In the genomic region with DNA sequence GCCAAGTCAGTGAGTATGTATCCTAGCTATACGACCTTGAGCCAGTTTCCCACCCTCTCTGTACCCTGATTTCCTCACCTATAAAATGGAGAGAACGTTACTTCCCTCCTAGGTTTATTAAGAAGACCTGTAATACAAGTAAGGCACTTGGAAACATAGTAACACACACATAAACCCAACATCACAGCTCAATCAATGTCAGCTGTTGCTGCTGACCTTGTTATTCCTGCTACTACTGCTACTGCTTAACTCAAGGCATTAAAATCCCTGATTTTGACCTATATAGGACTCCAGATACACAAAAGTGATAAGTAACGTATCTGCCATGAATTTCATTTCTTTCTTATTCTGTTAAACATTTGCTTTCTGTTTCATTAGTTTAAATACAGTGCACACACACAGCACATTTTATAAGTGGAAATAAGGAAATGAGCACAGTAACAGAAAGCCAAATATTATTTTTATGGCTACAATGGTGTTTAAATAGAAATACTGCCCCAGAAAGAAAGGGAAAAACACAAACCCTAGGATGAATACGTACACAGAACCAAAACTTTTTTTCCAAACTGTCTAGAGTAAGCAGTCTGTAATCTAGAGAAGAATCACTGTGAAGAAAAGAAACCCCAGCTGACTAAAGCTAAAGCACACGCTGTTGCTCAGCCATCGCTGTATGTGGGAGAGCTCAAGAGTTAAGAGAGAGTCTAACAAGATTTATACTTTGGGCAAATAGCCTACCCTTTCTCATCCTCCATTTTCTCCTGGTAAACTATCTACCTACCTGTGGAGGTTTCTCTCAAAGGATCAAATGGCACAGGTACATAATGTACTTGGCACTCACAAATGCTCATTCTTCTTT, we compare ENCODE assay signal across 22 cellular contexts. TPM values are rescaled to one million over a fixed set of nuclear protein-coding genes. Genes with fewer than 3 reads are reported as not detected.
A peak's percentile ranks its signal among the peaks of the same experiment; 100 is the strongest.
DNase-seq lines count a peak whose midpoint lies in the region; ATAC-seq and TF ChIP-seq lines count a peak whose summit lies in the region.
"Had no signal": no experiment of that assay in that cellular context is flagged by ENCODE, and none has a peak within 500 bp of the region (broad histone marks: within the 10 kb centered on the region; RNA-seq: fewer than 3 reads in every experiment).

No MANE protein-coding gene starts in this region.

- no peak overlapping the region for H3K4me3 Mint-ChIP-seq in T-helper 2 cell treated with Interferon-gamma antibody and Interleukin-4, amounts not matched to agents 5 μg/mL and 100 μg/mL, for 36 hours
- H3K4me3 Mint-ChIP-seq in central memory CD8-positive, alpha-beta T cell: no peak overlapping the region
- H3K4me3 Mint-ChIP-seq: activated CD4-positive, alpha-beta memory T cell treated with anti-CD3 and anti-CD28 coated beads for 36 hours; activated naive CD8-positive, alpha-beta T cell; activated T-cell treated with anti-CD3 and anti-CD28 coated beads, Interleukin-2, amount 50 U/mL, for 24 hours; CD14-positive monocyte had no signal

- H3K4me1 ChIP-seq in mucosa of descending colon (ENCODE audit: low read depth) (peaks cover 35% of the 10 kb centered on the region), transverse colon (peaks cover 5 to 50% (median 22%) of the 10 kb centered on the region in 4 donors)
- H3K4me1 ChIP-seq: breast epithelium had no signal

- H3K4me1 Mint-ChIP-seq in T-helper 2 cell treated with Interferon-gamma antibody and Interleukin-4, amounts not matched to agents 5 μg/mL and 100 μg/mL, for 36 hours (ENCODE audit: low read depth): peaks cover 5% of the 10 kb centered on the region
- H3K4me1 Mint-ChIP-seq in central memory CD8-positive, alpha-beta T cell: peaks cover 6% of the 10 kb centered on the region

- no peak overlapping the region for H3K4me3 ChIP-seq in mucosa of descending colon
- peak overlapping the region in 1 of 4 donors; percentile 2 for H3K4me3 ChIP-seq in transverse colon
- H3K4me3 ChIP-seq: breast epithelium, GM23248, ovary, skin epidermis had no signal

- TF ChIP-seq POLR2A in transverse colon (IDR thresholded peaks at IDR 0.05): no peak

- H3K27ac ChIP-seq in transverse colon: peak overlapping the region; percentile 47 to 77 (median 64)
- H3K27ac ChIP-seq: breast epithelium, GM23248, ovary, RWPE1, WERI-Rb-1 had no signal

- no peaks in the 10 kb centered on the region for H3K9me3 Mint-ChIP-seq in T-helper 2 cell treated with Interferon-gamma antibody and Interleukin-4, amounts not matched to agents 5 μg/mL and 100 μg/mL, for 36 hours
- no peaks in the 10 kb centered on the region for H3K9me3 Mint-ChIP-seq in central memory CD8-positive, alpha-beta T cell
- H3K9me3 Mint-ChIP-seq: activated CD4-positive, alpha-beta memory T cell treated with anti-CD3 and anti-CD28 coated beads for 36 hours; activated T-cell treated with anti-CD3 and anti-CD28 coated beads, Interleukin-2, amount 50 U/mL, for 24 hours; CD14-positive monocyte had no signal

- ATAC-seq in central memory CD8-positive, alpha-beta T cell (replicated peaks; ENCODE audit: extremely low read depth, poor library complexity, severe bottlenecking): no peak
- ATAC-seq in mucosa of descending colon: peak; percentile 74

- TF ChIP-seq CTCF in mucosa of descending colon (IDR thresholded peaks at IDR 0.05) (no peak), transverse colon (IDR thresholded peaks at IDR 0.05) (no peak)

- H3K36me3 ChIP-seq in mucosa of descending colon (ENCODE audit: low read depth) (no peaks in the 10 kb centered on the region), transverse colon (peaks cover 0 to 13% (median 0%) of the 10 kb centered on the region in 4 donors)
- H3K36me3 ChIP-seq: breast epithelium, ovary had no signal

- 32 to 40% methylated on average over 5 to 6 of the region's 6 CpGs for WGBS in transverse colon (ENCODE audit: low coverage in 1 of 2), 2 donors

- H3K27ac Mint-ChIP-seq in T-helper 2 cell treated with Interferon-gamma antibody and Interleukin-4, amounts not matched to agents 5 μg/mL and 100 μg/mL, for 36 hours: peak overlapping the region; percentile 1
- H3K27ac Mint-ChIP-seq in central memory CD8-positive, alpha-beta T cell (ENCODE audit: low read depth): peak overlapping the region; percentile 37
- H3K27ac Mint-ChIP-seq: activated CD4-positive, alpha-beta memory T cell treated with anti-CD3 and anti-CD28 coated beads for 36 hours; activated naive CD8-positive, alpha-beta T cell; activated T-cell treated with anti-CD3 and anti-CD28 coated beads, Interleukin-2, amount 50 U/mL, for 24 hours; CD14-positive monocyte had no signal

- peaks cover 12% of the 10 kb centered on the region for H3K36me3 Mint-ChIP-seq in T-helper 2 cell treated with Interferon-gamma antibody and Interleukin-4, amounts not matched to agents 5 μg/mL and 100 μg/mL, for 36 hours (ENCODE audit: low read depth)
- peaks cover 4% of the 10 kb centered on the region for H3K36me3 Mint-ChIP-seq in central memory CD8-positive, alpha-beta T cell (ENCODE audit: insufficient read depth)

- no peak for TF ChIP-seq EP300 in transverse colon (IDR thresholded peaks at IDR 0.05; ENCODE audit: low read depth)

- no peaks in the 10 kb centered on the region for H3K27me3 Mint-ChIP-seq in T-helper 2 cell treated with Interferon-gamma antibody and Interleukin-4, amounts not matched to agents 5 μg/mL and 100 μg/mL, for 36 hours (ENCODE audit: low read depth)
- no peaks in the 10 kb centered on the region for H3K27me3 Mint-ChIP-seq in central memory CD8-positive, alpha-beta T cell
- H3K27me3 Mint-ChIP-seq: activated CD4-positive, alpha-beta memory T cell treated with anti-CD3 and anti-CD28 coated beads for 36 hours; activated naive CD8-positive, alpha-beta T cell; activated T-cell treated with anti-CD3 and anti-CD28 coated beads, Interleukin-2, amount 50 U/mL, for 24 hours had no signal

- in situ Hi-C loops in transverse colon (cut with MboI; ENCODE audit: low pct_ligation_motif_present in 1 of 4, low pct_unique_long_range_greater_than_20kb in 1 of 4, low sequenced_read_pairs in 3 of 4): no loop called here

- no peaks in the 10 kb centered on the region for H3K27me3 ChIP-seq in transverse colon
- H3K27me3 ChIP-seq: breast epithelium, ovary had no signal

- DNase-seq in T-helper 2 cell treated with Interferon-gamma antibody and Interleukin-4, amounts not matched to agents 5 μg/mL and 100 μg/mL, for 36 hours (ENCODE audit: low spot score): no peak
- no peak for DNase-seq in T-helper 2 cell
- no peak for DNase-seq in central memory CD8-positive, alpha-beta T cell (ENCODE audit: low spot score in 2 of 2)
- DNase-seq in mucosa of descending colon: no peak
- no peak for DNase-seq in transverse colon
- no peak for DNase-seq in NCI-H1694 (lab: John Stamatoyannopoulos, UW)
- no peak for DNase-seq in NCI-H82 (lab: John Stamatoyannopoulos, UW)
- no peak for DNase-seq in stimulated activated CD4-positive, alpha-beta T cell treated with anti-CD3 and anti-CD28 coated beads, Interleukin-4, amount 100 ng/mL, for 24 hours
- DNase-seq: 8988T; activated CD4-positive, alpha-beta memory T cell treated with anti-CD3 and anti-CD28 coated beads for 36 hours; activated T-cell treated with anti-CD3 and anti-CD28 coated beads, Interleukin-2, amount 50 U/mL, for 24 hours; GM23248; NCI-H2107; NCI-H748 treated with DMSO at 0.1 percent for 48 hours; ovary; trophoblast cell; WERI-Rb-1 had no signal

- no peaks in the 10 kb centered on the region for H3K9me3 ChIP-seq in mucosa of descending colon
- H3K9me3 ChIP-seq in transverse colon: no peaks in the 10 kb centered on the region
- H3K9me3 ChIP-seq: breast epithelium, ovary had no signal

- intact Hi-C loops in mucosa of descending colon (cut with DNase I, micrococcal nuclease): no loop called here
- intact Hi-C loops in transverse colon (cut with DNase I; ENCODE audit: low total_unique reads): no loop called here

RNA-seq across cellular contexts. Expression of a gene that starts 19.0 kb away (rescaled TPM):
- total RNA-seq in mucosa of descending colon: 10 to 100 TPM; 43.9 to 71.0 (median 45.9) TPM
- total RNA-seq in transverse colon: 100 to 1,000 TPM in 1 of 4 donors, 10 to 100 TPM in 3; 51.9 to 179 (median 81.8) TPM

RNA-seq across cellular contexts. Expression of a gene that starts 55.0 kb away (rescaled TPM):
- total RNA-seq in mucosa of descending colon: 10 to 100 TPM; 28.1 to 36.1 (median 32.2) TPM
- total RNA-seq in transverse colon: 10 to 100 TPM; 12.7 to 50.7 (median 27.0) TPM

RNA-seq across cellular contexts. Expression of a gene that starts 55.3 kb away (rescaled TPM):
- total RNA-seq in mucosa of descending colon: 1 to 10 TPM in 1 of 3 donors, under 1 TPM in 2; 0.65 to 1.8 (median 0.78) TPM
- total RNA-seq in transverse colon: 1 to 10 TPM in 2 of 4 donors, under 1 TPM in 1, not detected in 1; 0.96 to 6.8 (median 1.9) TPM
